9 cellular contexts compared by ENCODE assay signal in the genomic region with DNA sequence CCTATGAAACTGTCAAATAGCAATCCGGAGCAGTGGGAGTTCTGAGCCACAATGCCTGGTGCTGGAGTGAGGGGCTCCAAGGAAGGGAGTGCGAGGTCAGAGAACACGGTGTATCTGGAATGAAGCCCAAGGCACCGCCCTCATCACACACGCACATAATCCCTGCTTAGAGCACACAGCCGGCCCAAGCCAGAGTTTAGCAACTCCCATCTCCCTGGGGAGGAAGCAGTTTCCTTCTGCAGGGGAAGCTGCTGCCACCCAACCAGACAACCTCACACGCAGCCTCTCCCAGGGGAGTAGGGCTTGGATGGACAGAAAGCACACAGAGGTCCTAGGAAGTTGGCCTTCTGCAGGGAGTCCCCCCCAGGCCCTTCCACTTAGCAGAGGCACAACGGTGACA. TPM values are rescaled to one million over a fixed set of nuclear protein-coding genes. Genes with fewer than 3 reads are reported as not detected.
DNase-seq lines count a peak whose midpoint lies in the region; ATAC-seq and TF ChIP-seq lines count a peak whose summit lies in the region.
"Had no signal": no experiment of that assay in that cellular context is flagged by ENCODE, and none has a peak within 500 bp of the region (broad histone marks: within the 10 kb centered on the region; RNA-seq: fewer than 3 reads in every experiment).

No MANE protein-coding gene starts in this region.

- no peak for ATAC-seq in HG02840 (IDR thresholded peaks at IDR 0.05; ENCODE audit: low FRiP score, unreplicated experiment)

- intact Hi-C loops in A673 (cut with micrococcal nuclease; ENCODE audit: unreplicated experiment): no loop called here

- H3K4me1 ChIP-seq in A673 (ENCODE audit: insufficient read depth, low read length, poor library complexity, severe bottlenecking) (peaks cover 98% of the 10 kb centered on the region), mucosa of rectum (ENCODE audit: control insufficient read depth in 2 of 2, insufficient read depth in 2 of 2, low read length in 2 of 2) (peaks cover 62 to 63% of the 10 kb centered on the region in 2 donors)

- CTCF ChIA-PET in A673 (lab: Charles Lee): no interaction called here

- peak overlapping the region; percentile 79 for H3K27ac ChIP-seq in A673 (ENCODE audit: low read depth, low read length, poor library complexity, severe bottlenecking)
- peak overlapping the region; percentile 78 to 82 for H3K27ac ChIP-seq in mucosa of rectum (ENCODE audit: low read depth in 2 of 2, low read length in 2 of 2)

- H3K9ac ChIP-seq in mucosa of rectum (ENCODE audit: low read depth in 1 of 2, low read length in 2 of 2): peak overlapping the region; percentile 34 to 47

- H3K4me3 ChIP-seq in A673 (ENCODE audit: low read depth, low read length, poor library complexity, severe bottlenecking): peak overlapping the region; percentile 17
- peak overlapping the region in 1 of 2 donors; percentile 39 for H3K4me3 ChIP-seq in mucosa of rectum (ENCODE audit: low read length in 2 of 2)

- H3K9me3 ChIP-seq in A673 (ENCODE audit: low read depth, low read length, poor library complexity, severe bottlenecking) (no peaks in the 10 kb centered on the region), mucosa of rectum (ENCODE audit: control insufficient read depth in 2 of 2, low read length in 2 of 2) (no peaks in the 10 kb centered on the region)

- H3K9me3 Mint-ChIP-seq in chondrocyte (ENCODE audit: low read depth): no peaks in the 10 kb centered on the region
- H3K9me3 Mint-ChIP-seq in T-helper 2 cell treated with Interferon-gamma antibody and Interleukin-4, amounts not matched to agents 5 μg/mL and 100 μg/mL, for 36 hours: no peaks in the 10 kb centered on the region
- H3K9me3 Mint-ChIP-seq: immature natural killer cell had no signal

- H3K4me1 Mint-ChIP-seq in chondrocyte (ENCODE audit: low read depth): peaks cover 98% of the 10 kb centered on the region
- peaks cover 22% of the 10 kb centered on the region for H3K4me1 Mint-ChIP-seq in T-helper 2 cell treated with Interferon-gamma antibody and Interleukin-4, amounts not matched to agents 5 μg/mL and 100 μg/mL, for 36 hours (ENCODE audit: low read depth)
- H3K4me1 Mint-ChIP-seq: immature natural killer cell had no signal

- H3K36me3 ChIP-seq in A673 (ENCODE audit: insufficient read depth, low read length, poor library complexity, severe bottlenecking): no peaks in the 10 kb centered on the region
- peaks cover 0 to 3% of the 10 kb centered on the region in 2 donors for H3K36me3 ChIP-seq in mucosa of rectum (ENCODE audit: control insufficient read depth in 2 of 2, insufficient read depth in 2 of 2, low read length in 2 of 2)

- BruUV-seq in A673 (replicated peaks; lab: Mats Ljungman, UMichigan): no TSS peak

- H3K27me3 Mint-ChIP-seq in chondrocyte (ENCODE audit: low read depth): no peaks in the 10 kb centered on the region
- H3K27me3 Mint-ChIP-seq in T-helper 2 cell treated with Interferon-gamma antibody and Interleukin-4, amounts not matched to agents 5 μg/mL and 100 μg/mL, for 36 hours (ENCODE audit: low read depth): no peaks in the 10 kb centered on the region

- TF ChIP-seq CTCF in A673 (conservative IDR thresholded peaks at IDR 0.05; ENCODE audit: low read depth, low read length) (no peak), chondrocyte (IDR thresholded peaks at IDR 0.05) (no peak)

- H3K27me3 ChIP-seq in A673 (replicated peaks; ENCODE audit: insufficient read depth, low read depth, low read length, poor library complexity): no peaks in the 10 kb centered on the region
- no peaks in the 10 kb centered on the region for H3K27me3 ChIP-seq in mucosa of rectum (ENCODE audit: control insufficient read depth in 2 of 2, insufficient read depth in 2 of 2, low read length in 2 of 2)

- POLR2A ChIA-PET in A673 (lab: Charles Lee; ENCODE audit: low non-redundant PET): no interaction called here

- peak overlapping the region; percentile 45 for H3K4me3 Mint-ChIP-seq in chondrocyte (ENCODE audit: unreplicated experiment)
- H3K4me3 Mint-ChIP-seq in T-helper 2 cell treated with Interferon-gamma antibody and Interleukin-4, amounts not matched to agents 5 μg/mL and 100 μg/mL, for 36 hours: no peak overlapping the region
- H3K4me3 Mint-ChIP-seq: immature natural killer cell had no signal

- peak overlapping the region; percentile 84 for H3K27ac Mint-ChIP-seq in chondrocyte (ENCODE audit: unreplicated experiment)
- no peak overlapping the region for H3K27ac Mint-ChIP-seq in T-helper 2 cell treated with Interferon-gamma antibody and Interleukin-4, amounts not matched to agents 5 μg/mL and 100 μg/mL, for 36 hours

- DNase-seq in A673 (ENCODE audit: low spot score) (peak; percentile 97), NCI-H1436 (lab: John Stamatoyannopoulos, UW) (peak; percentile 85), chondrocyte (ENCODE audit: low spot score) (peak; percentile 28), KG1 (lab: John Stamatoyannopoulos, UW) (no peak), GDM1 (lab: John Stamatoyannopoulos, UW) (no peak)
- DNase-seq in T-helper 2 cell treated with Interferon-gamma antibody and Interleukin-4, amounts not matched to agents 5 μg/mL and 100 μg/mL, for 36 hours (ENCODE audit: low spot score): no peak
- DNase-seq: immature natural killer cell had no signal

- H3K36me3 Mint-ChIP-seq in chondrocyte (ENCODE audit: low read depth): peaks cover 10% of the 10 kb centered on the region
- H3K36me3 Mint-ChIP-seq in T-helper 2 cell treated with Interferon-gamma antibody and Interleukin-4, amounts not matched to agents 5 μg/mL and 100 μg/mL, for 36 hours (ENCODE audit: low read depth): peaks cover 1% of the 10 kb centered on the region

RNA-seq across cellular contexts. Expression of a gene that starts 31.3 kb away (rescaled TPM):
- total RNA-seq in A673 (2021): 148 and 163 TPM in 2 replicates
- 808 to 1,105 TPM (median 1,102 TPM) in 3 replicates for total RNA-seq in chondrocyte

Comparison
In these comparisons a context has a peak if more than half of its experiments do, and no peak if none do; other contexts are left out.
1. DNase-seq: peak in A673 (single experiment), NCI-H1436 (single experiment) and chondrocyte (single experiment); none in KG1 (single experiment), T-helper 2 cell treated with Interferon-gamma antibody and Interleukin-4, amounts not matched to agents 5 μg/mL and 100 μg/mL, for 36 hours (single experiment) and GDM1 (single experiment).